13 cellular contexts compared by ENCODE assay signal in the genomic region with DNA sequence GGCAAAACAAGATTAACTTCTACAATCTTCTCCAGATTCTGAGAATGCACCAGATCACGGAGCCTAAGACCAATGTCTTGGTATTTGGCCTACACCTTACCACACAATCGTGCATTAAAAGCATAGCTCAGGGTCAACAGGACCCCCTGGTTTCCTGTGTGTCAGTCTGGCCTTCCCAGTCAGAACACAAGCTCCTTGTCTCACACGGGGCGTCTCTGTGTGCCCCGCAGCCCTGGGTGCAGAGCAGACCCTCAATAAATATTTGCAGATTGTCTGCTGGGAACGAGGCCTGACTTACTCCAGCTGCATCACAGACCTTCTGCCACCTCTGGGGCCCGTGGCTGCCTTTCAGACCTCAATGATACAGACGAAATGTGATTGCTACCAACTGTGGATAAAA.
A peak's percentile ranks its signal among the peaks of the same experiment; 100 is the strongest.
DNase-seq lines count a peak whose midpoint lies in the region; ATAC-seq, FAIRE-seq and TF ChIP-seq lines count a peak whose summit lies in the region.
"Had no signal": no experiment of that assay in that cellular context is flagged by ENCODE, and none has a peak within 500 bp of the region (broad histone marks: within the 10 kb centered on the region; RNA-seq: fewer than 3 reads in every experiment).

No MANE protein-coding gene starts in this region.

- H2AFZ ChIP-seq in GM12878 (ENCODE audit: control insufficient read depth, low read depth, low read length), result peak overlapping the region; percentile 51; the same call in 1 of the 2 replicates

- peaks cover 42% of the 10 kb centered on the region for H3K4me1 Mint-ChIP-seq in CD4-positive, alpha-beta T cell (ENCODE audit: low read depth)
- peaks cover 20% of the 10 kb centered on the region for H3K4me1 Mint-ChIP-seq in HFFc6 (ENCODE audit: low read depth)
- H3K4me1 Mint-ChIP-seq in naive thymus-derived CD8-positive, alpha-beta T cell, result peaks cover 27 to 38% (median 36%) of the 10 kb centered on the region in 4 donors

- DNase-seq in CD4-positive, alpha-beta T cell, result no peak
- no peak for DNase-seq in HFFc6
- no peak for DNase-seq in GM12878 (ENCODE audit: low read depth, low spot score)
- DNase-seq in naive thymus-derived CD8-positive, alpha-beta T cell, result peak in 1 of 10 donors; percentile 1
- no peak for DNase-seq in G401 (ENCODE audit: low spot score)
- DNase-seq in mucosa of gallbladder (ENCODE audit: low spot score), result no peak
- no peak for DNase-seq in stimulated activated CD4-positive, alpha-beta T cell treated with anti-CD3 and anti-CD28 coated beads, Interleukin-12 subunit alpha, Interleukin-12 subunit beta, amount 100 ng/mL, for 4 hours
- DNase-seq: glutamatergic neuron had no signal

- ATAC-seq in CD4-positive, alpha-beta T cell (ENCODE audit: poor library complexity), result no peak
- no peak for ATAC-seq in GM12878
- no peak for ATAC-seq in naive thymus-derived CD8-positive, alpha-beta T cell
- ATAC-seq in SK-N-SH treated with all-trans-retinoic acid at 6 μM for 48 hours, result no peak

- 70% methylated on average over 8 of the region's 8 CpGs for WGBS in GM12878 (ENCODE audit: insufficient coverage, insufficient replicate concordance, low lambda C conversion rate, missing lambda C conversion rate)

- H3K36me3 ChIP-seq in GM12878 (ENCODE audit: control insufficient read depth in 2 of 2, insufficient read depth in 2 of 2, low read length in 1 of 2), result no peaks in the 10 kb centered on the region
- H3K36me3 ChIP-seq: adrenal gland, prostate gland, suprapubic skin had no signal

- H3K9ac ChIP-seq in GM12878 (ENCODE audit: control insufficient read depth, insufficient read depth, low read length), result no peak overlapping the region

- no peak for TF ChIP-seq POLR2A in GM12878 (IDR thresholded peaks at IDR 0.05; ENCODE audit: low read depth, low read length)

- BruUV-seq in GM12878 (replicated peaks; lab: Mats Ljungman, UMichigan), result no TSS peak

- H3K4me3 Mint-ChIP-seq in CD4-positive, alpha-beta T cell, result no peak overlapping the region
- peak overlapping the region; percentile 12; the same call in 1 of the 2 replicates for H3K4me3 Mint-ChIP-seq in HFFc6
- H3K4me3 Mint-ChIP-seq in naive thymus-derived CD8-positive, alpha-beta T cell, result peak overlapping the region in 8 of 10 donors; percentile 50 to 79 (median 74)

- H3K9me3 Mint-ChIP-seq in CD4-positive, alpha-beta T cell, result no peaks in the 10 kb centered on the region
- H3K9me3 Mint-ChIP-seq in HFFc6, result no peaks in the 10 kb centered on the region
- peaks cover 0 to 8% (median 0%) of the 10 kb centered on the region in 9 donors for H3K9me3 Mint-ChIP-seq in naive thymus-derived CD8-positive, alpha-beta T cell
- H3K9me3 Mint-ChIP-seq: activated B cell treated with CpG ODN at 0.5 μM for 24 hours had no signal

- RAD21 ChIA-PET in GM12878 (lab: Charles Lee; ENCODE audit: unreplicated experiment), result no interaction called here

- POLR2A ChIA-PET in CD4-positive, alpha-beta T cell (lab: Charles Lee), result interaction anchor here (1.1 to 3.6 kb wide), 2 partner anchors 24 to 83 kb away, joined by 3 to 39 read pairs; a partner anchor contains a TSS
- POLR2A ChIA-PET in GM12878 (lab: Charles Lee), result no interaction called here
- POLR2A ChIA-PET in naive thymus-derived CD8-positive, alpha-beta T cell (lab: Charles Lee), result interaction anchor here (0.6 to 3.6 kb wide), 4 partner anchors 10 to 660 kb away, joined by 3 to 52 read pairs (median 4); a partner anchor contains a TSS

- peaks cover 10% of the 10 kb centered on the region for H3K4me1 ChIP-seq in GM12878 (ENCODE audit: control insufficient read depth, insufficient read depth, low read length)
- H3K4me1 ChIP-seq: prostate gland had no signal

- no peak overlapping the region for H3K27ac ChIP-seq in CD4-positive, alpha-beta T cell (ENCODE audit: low read depth, low read length)
- H3K27ac ChIP-seq in GM12878 (ENCODE audit: control insufficient read depth, insufficient read depth), result no peak overlapping the region
- H3K27ac ChIP-seq: prostate gland had no signal

- peak overlapping the region; percentile 93 for H3K27ac Mint-ChIP-seq in CD4-positive, alpha-beta T cell
- H3K27ac Mint-ChIP-seq in HFFc6, result peak overlapping the region; percentile 69; the same call in 1 of the 2 replicates
- peak overlapping the region; percentile 85 to 98 (median 94) for H3K27ac Mint-ChIP-seq in naive thymus-derived CD8-positive, alpha-beta T cell
- H3K27ac Mint-ChIP-seq: activated B cell treated with CpG ODN at 0.5 μM for 24 hours had no signal

- H3K4me3 ChIP-seq in GM12878, result no peak overlapping the region
- H3K4me3 ChIP-seq: adrenal gland, prostate gland, suprapubic skin had no signal

- SMC1A ChIA-PET in GM12878 (lab: Charles Lee; ENCODE audit: uncharacterized antibody, unreplicated experiment), result no interaction called here

- no peaks in the 10 kb centered on the region for H3K9me3 ChIP-seq in CD4-positive, alpha-beta T cell (ENCODE audit: control insufficient read depth, low read length)
- no peaks in the 10 kb centered on the region for H3K9me3 ChIP-seq in GM12878 (replicated peaks; ENCODE audit: control insufficient read depth, insufficient read depth, low read length)
- H3K9me3 ChIP-seq: adrenal gland, prostate gland, suprapubic skin had no signal

- CTCF ChIA-PET in CD4-positive, alpha-beta T cell (lab: Charles Lee), result no interaction called here
- CTCF ChIA-PET in GM12878 (lab: Yijun Ruan, JAX), result no interaction called here

- H3K4me2 ChIP-seq in GM12878 (ENCODE audit: control insufficient read depth, insufficient read depth), result no peak overlapping the region

- no peak for TF ChIP-seq EP300 in GM12878 (IDR thresholded peaks at IDR 0.05; ENCODE audit: borderline replicate concordance in 1 of 2, control insufficient read depth in 1 of 2, low read depth in 2 of 2, low read length in 2 of 2)

- FAIRE-seq in GM12878 (lab: Jason Lieb, UNC), result no peak

- no peaks in the 10 kb centered on the region for H3K27me3 Mint-ChIP-seq in CD4-positive, alpha-beta T cell
- H3K27me3 Mint-ChIP-seq in HFFc6 (ENCODE audit: insufficient read depth), result peaks cover 5% of the 10 kb centered on the region
- no peaks in the 10 kb centered on the region for H3K27me3 Mint-ChIP-seq in naive thymus-derived CD8-positive, alpha-beta T cell

- in situ Hi-C loops in GM12878 (cut with MboI) (no loop called here), G401 (cut with HindIII; ENCODE audit: low sequenced_read_pairs) (no loop called here)

- no peak for TF ChIP-seq RAD21 in GM12878 (IDR thresholded peaks at IDR 0.05; ENCODE audit: insufficient read depth, low read depth, low read length)

- no peaks in the 10 kb centered on the region for H3K36me3 Mint-ChIP-seq in CD4-positive, alpha-beta T cell (ENCODE audit: low read depth)
- H3K36me3 Mint-ChIP-seq in HFFc6 (ENCODE audit: low read depth), result no peaks in the 10 kb centered on the region
- H3K36me3 Mint-ChIP-seq in naive thymus-derived CD8-positive, alpha-beta T cell, result no peaks in the 10 kb centered on the region

- intact Hi-C loops in CD4-positive, alpha-beta T cell (cut with DNase I, micrococcal nuclease), result loop anchor here (1.0 to 5.0 kb wide), 2 partner anchors 80 to 82 kb away; a partner anchor contains a TSS
- intact Hi-C loops in GM12878 (cut with micrococcal nuclease; ENCODE audit: unreplicated experiment), result no loop called here

- TF ChIP-seq CTCF in CD4-positive, alpha-beta T cell (IDR thresholded peaks at IDR 0.05), result no peak
- TF ChIP-seq CTCF in HFFc6 (IDR thresholded peaks at IDR 0.05), result no peak
- no peak for TF ChIP-seq CTCF in GM12878 (IDR thresholded peaks at IDR 0.05 in 2 of 3, conservative IDR thresholded peaks at IDR 0.05 in 1 of 3; ENCODE audit: control insufficient read depth in 2 of 3, extremely low read depth in 1 of 3, insufficient read depth in 1 of 3, low read depth in 3 of 3, low read length in 3 of 3)

- no peaks in the 10 kb centered on the region for H3K27me3 ChIP-seq in CD4-positive, alpha-beta T cell (ENCODE audit: control insufficient read depth, insufficient read depth, low read length)
- H3K27me3 ChIP-seq in GM12878 (replicated peaks in 1 of 2; ENCODE audit: control insufficient read depth in 2 of 2, insufficient read depth in 2 of 2, low read length in 1 of 2), result no peaks in the 10 kb centered on the region
- H3K27me3 ChIP-seq: adrenal gland, suprapubic skin had no signal

- no peaks in the 10 kb centered on the region for H4K20me1 ChIP-seq in GM12878 (ENCODE audit: control insufficient read depth, insufficient read depth)

- no peaks in the 10 kb centered on the region for H3K79me2 ChIP-seq in GM12878 (ENCODE audit: control insufficient read depth, insufficient read depth, low read length)

TF ChIP-seq in GM12878, 131 proteins besides CTCF, POLR2A, EP300 and RAD21 (continues in another document):
- TF ChIP-seq MEF2A (IDR thresholded peaks at IDR 0.05; ENCODE audit: insufficient read depth, low read depth, low read length), result no peak
- TF ChIP-seq, protein P1, sequence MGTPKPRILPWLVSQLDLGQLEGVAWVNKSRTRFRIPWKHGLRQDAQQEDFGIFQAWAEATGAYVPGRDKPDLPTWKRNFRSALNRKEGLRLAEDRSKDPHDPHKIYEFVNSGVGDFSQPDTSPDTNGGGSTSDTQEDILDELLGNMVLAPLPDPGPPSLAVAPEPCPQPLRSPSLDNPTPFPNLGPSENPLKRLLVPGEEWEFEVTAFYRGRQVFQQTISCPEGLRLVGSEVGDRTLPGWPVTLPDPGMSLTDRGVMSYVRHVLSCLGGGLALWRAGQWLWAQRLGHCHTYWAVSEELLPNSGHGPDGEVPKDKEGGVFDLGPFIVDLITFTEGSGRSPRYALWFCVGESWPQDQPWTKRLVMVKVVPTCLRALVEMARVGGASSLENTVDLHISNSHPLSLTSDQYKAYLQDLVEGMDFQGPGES (IDR thresholded peaks at IDR 0.05), result no peak

TF ChIP-seq in SK-N-SH treated with all-trans-retinoic acid at 6 μM for 48 hours, 23 proteins besides CTCF, POLR2A, EP300 and RAD21:
- TF ChIP-seq, protein P2, sequence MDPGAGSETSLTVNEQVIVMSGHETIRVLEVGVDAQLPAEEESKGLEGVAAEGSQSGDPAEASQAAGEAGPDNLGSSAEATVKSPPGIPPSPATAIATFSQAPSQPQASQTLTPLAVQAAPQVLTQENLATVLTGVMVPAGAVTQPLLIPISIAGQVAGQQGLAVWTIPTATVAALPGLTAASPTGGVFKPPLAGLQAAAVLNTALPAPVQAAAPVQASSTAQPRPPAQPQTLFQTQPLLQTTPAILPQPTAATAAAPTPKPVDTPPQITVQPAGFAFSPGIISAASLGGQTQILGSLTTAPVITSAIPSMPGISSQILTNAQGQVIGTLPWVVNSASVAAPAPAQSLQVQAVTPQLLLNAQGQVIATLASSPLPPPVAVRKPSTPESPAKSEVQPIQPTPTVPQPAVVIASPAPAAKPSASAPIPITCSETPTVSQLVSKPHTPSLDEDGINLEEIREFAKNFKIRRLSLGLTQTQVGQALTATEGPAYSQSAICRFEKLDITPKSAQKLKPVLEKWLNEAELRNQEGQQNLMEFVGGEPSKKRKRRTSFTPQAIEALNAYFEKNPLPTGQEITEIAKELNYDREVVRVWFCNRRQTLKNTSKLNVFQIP (CRISPR knock-in tag; IDR thresholded peaks at IDR 0.05; ENCODE audit: borderline replicate concordance, low read depth), result no peak
- TF ChIP-seq TCF4 (CRISPR knock-in tag; IDR thresholded peaks at IDR 0.05; ENCODE audit: borderline replicate concordance), result no peak
- TF ChIP-seq OSR1 (CRISPR knock-in tag; IDR thresholded peaks at IDR 0.05), result no peak
- TF ChIP-seq TOX (CRISPR knock-in tag; IDR thresholded peaks at IDR 0.05; ENCODE audit: borderline replicate concordance), result no peak
